Comparison of ENCODE assay signal across 26 cellular contexts in the genomic region with DNA sequence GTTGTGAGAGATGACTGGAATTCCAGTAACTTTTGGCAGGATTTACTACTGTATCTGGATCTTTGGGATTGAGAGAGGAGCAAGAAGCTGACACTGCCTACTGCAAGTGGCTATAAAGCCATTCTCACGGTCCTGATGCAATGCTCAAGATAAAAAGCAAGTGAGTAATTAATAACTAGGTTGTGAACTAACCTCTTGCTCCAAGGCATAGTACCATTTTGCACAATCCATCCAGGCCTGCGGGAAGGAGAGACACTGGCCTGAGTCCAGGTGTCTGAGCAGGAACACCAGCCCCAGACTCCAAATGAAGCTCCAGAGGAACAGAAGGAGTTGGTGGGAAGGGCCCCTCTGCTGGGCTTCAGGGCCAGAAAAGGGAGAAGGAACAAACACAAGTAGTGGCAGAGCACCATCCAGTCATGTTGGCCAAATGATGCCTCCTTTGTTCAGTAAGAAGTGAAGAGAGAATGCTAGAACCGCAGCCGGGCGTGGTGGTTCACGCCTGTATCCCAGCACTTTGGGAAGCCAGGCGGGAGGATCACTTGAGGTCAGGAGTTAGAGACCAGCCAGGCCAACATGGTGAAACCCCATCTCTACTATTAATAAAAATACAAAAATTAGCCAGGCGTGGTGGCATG. TPM values are rescaled to one million over a fixed set of nuclear protein-coding genes. Genes with fewer than 3 reads are reported as not detected.
"Had no signal": no experiment of that assay in that cellular context is flagged by ENCODE, and none has a peak within 500 bp of the region (broad histone marks: within the 10 kb centered on the region; RNA-seq: fewer than 3 reads in every experiment).

No MANE protein-coding gene starts in this region.

- H3K36me3 ChIP-seq: gastroesophageal sphincter, heart left ventricle, prostate gland, stomach had no signal

- H3K27ac Mint-ChIP-seq: activated CD4-positive, alpha-beta memory T cell treated with anti-CD3 and anti-CD28 coated beads for 36 hours; activated CD4-positive, alpha-beta T cell treated with anti-CD3 and anti-CD28 coated beads for 36 hours; activated naive CD8-positive, alpha-beta T cell treated with anti-CD3 and anti-CD28 coated beads for 36 hours; naive thymus-derived CD8-positive, alpha-beta T cell; stimulated activated effector memory CD8-positive, alpha-beta T cell treated with anti-CD3 and anti-CD28 coated beads, Interleukin-12 subunit alpha, Interleukin-12 subunit beta, amount 100 ng/mL, for 72 hours; type B pancreatic cell had no signal

- H3K4me1 Mint-ChIP-seq: activated CD4-positive, alpha-beta T cell treated with anti-CD3 and anti-CD28 coated beads for 36 hours; activated naive CD8-positive, alpha-beta T cell treated with anti-CD3 and anti-CD28 coated beads for 36 hours had no signal

- H3K27me3 ChIP-seq: body of pancreas, dorsolateral prefrontal cortex, gastroesophageal sphincter, heart left ventricle, stomach had no signal

- ATAC-seq: activated CD4-positive, alpha-beta T cell treated with anti-CD3 and anti-CD28 coated beads for 36 hours; body of pancreas; gastroesophageal sphincter; heart left ventricle; left ventricle myocardium superior; naive thymus-derived CD8-positive, alpha-beta T cell; right cardiac atrium; stimulated activated effector memory CD8-positive, alpha-beta T cell treated with anti-CD3 and anti-CD28 coated beads, Interleukin-12 subunit alpha, Interleukin-12 subunit beta, amount 100 ng/mL, for 72 hours had no signal

- H3K4me3 Mint-ChIP-seq: activated CD4-positive, alpha-beta memory T cell treated with anti-CD3 and anti-CD28 coated beads for 36 hours; activated CD4-positive, alpha-beta T cell treated with anti-CD3 and anti-CD28 coated beads for 36 hours; activated naive CD8-positive, alpha-beta T cell treated with anti-CD3 and anti-CD28 coated beads for 36 hours; naive thymus-derived CD8-positive, alpha-beta T cell; stimulated activated effector memory CD8-positive, alpha-beta T cell treated with anti-CD3 and anti-CD28 coated beads, Interleukin-12 subunit alpha, Interleukin-12 subunit beta, amount 100 ng/mL, for 72 hours; type B pancreatic cell had no signal

- H3K9me3 Mint-ChIP-seq: activated CD4-positive, alpha-beta memory T cell treated with anti-CD3 and anti-CD28 coated beads for 36 hours; activated naive CD8-positive, alpha-beta T cell treated with anti-CD3 and anti-CD28 coated beads for 36 hours; naive thymus-derived CD8-positive, alpha-beta T cell; stimulated activated effector memory CD8-positive, alpha-beta T cell treated with anti-CD3 and anti-CD28 coated beads, Interleukin-12 subunit alpha, Interleukin-12 subunit beta, amount 100 ng/mL, for 72 hours; type B pancreatic cell had no signal

- H3K27ac ChIP-seq: body of pancreas, dorsolateral prefrontal cortex, gastroesophageal sphincter, heart left ventricle, prostate gland, skin epidermis, stomach, VCaP had no signal

- H3K4me3 ChIP-seq: body of pancreas, dorsolateral prefrontal cortex, gastroesophageal sphincter, heart left ventricle, prostate gland, skin epidermis, stomach had no signal

- H3K4me1 ChIP-seq: body of pancreas, gastroesophageal sphincter, heart left ventricle, prostate gland, stomach had no signal

- H3K27me3 Mint-ChIP-seq: type B pancreatic cell had no signal

- H3K9me3 ChIP-seq: body of pancreas, gastroesophageal sphincter, heart left ventricle, prostate gland, stomach had no signal

- H3K36me3 Mint-ChIP-seq: activated CD4-positive, alpha-beta memory T cell treated with anti-CD3 and anti-CD28 coated beads for 36 hours; activated naive CD8-positive, alpha-beta T cell treated with anti-CD3 and anti-CD28 coated beads for 36 hours; naive thymus-derived CD8-positive, alpha-beta T cell; stimulated activated effector memory CD8-positive, alpha-beta T cell treated with anti-CD3 and anti-CD28 coated beads, Interleukin-12 subunit alpha, Interleukin-12 subunit beta, amount 100 ng/mL, for 72 hours; type B pancreatic cell had no signal

- FAIRE-seq: colon, endometrium had no signal

- DNase-seq: activated CD4-positive, alpha-beta memory T cell treated with anti-CD3 and anti-CD28 coated beads for 36 hours; activated CD4-positive, alpha-beta T cell treated with anti-CD3 and anti-CD28 coated beads for 36 hours; activated naive CD4-positive, alpha-beta T cell; activated naive CD8-positive, alpha-beta T cell treated with anti-CD3 and anti-CD28 coated beads for 36 hours; activated T-cell treated with anti-CD3 and anti-CD28 coated beads for 4 hours; body of pancreas; caudate nucleus; dorsolateral prefrontal cortex; heart left ventricle; left ventricle myocardium superior; mesendoderm; naive thymus-derived CD8-positive, alpha-beta T cell; occipital lobe; right cardiac atrium; stimulated activated CD4-positive, alpha-beta T cell treated with anti-CD3 and anti-CD28 coated beads, Interleukin-4, amount 100 ng/mL, for 24 hours; stomach; SW 1271; T-helper 2 cell had no signal

RNA-seq across cellular contexts. Expression of gene SLC45A3, which starts 9.9 kb away (rescaled TPM):
- polyA plus RNA-seq: naive thymus-derived CD8-positive, alpha-beta T cell had no signal
